Comparison of ENCODE assay signal across 25 cellular contexts in genomic region chr3:70281663-70282062, GRCh38. TPM values are rescaled to one million over a fixed set of nuclear protein-coding genes. Genes with fewer than 3 reads are reported as not detected.
DNase-seq lines count a peak whose midpoint lies in the region; ATAC-seq, FAIRE-seq and TF ChIP-seq lines count a peak whose summit lies in the region.
"Had no signal": no experiment of that assay in that cellular context is flagged by ENCODE, and none has a peak within 500 bp of the region (broad histone marks: within the 10 kb centered on the region; RNA-seq: fewer than 3 reads in every experiment).

No MANE protein-coding gene starts in this region.

- H3K27ac Mint-ChIP-seq in Calu3 (ENCODE audit: unreplicated experiment) = peak overlapping the region; percentile 1
- H3K27ac Mint-ChIP-seq in CD8-positive, alpha-beta memory T cell = no peak overlapping the region
- H3K27ac Mint-ChIP-seq: activated B cell treated with CpG ODN at 0.5 μM for 24 hours; CD8-positive, alpha-beta T cell; IgD-negative memory B cell had no signal

- no peak overlapping the region for H3K27ac ChIP-seq in CD8-positive, alpha-beta memory T cell (ENCODE audit: low read depth, low read length)
- H3K27ac ChIP-seq: cardiac muscle cell, heart right ventricle had no signal

- peaks cover 3% of the 10 kb centered on the region for H3K36me3 Mint-ChIP-seq in Calu3 (ENCODE audit: insufficient read depth, unreplicated experiment)
- H3K36me3 Mint-ChIP-seq in CD8-positive, alpha-beta memory T cell = no peaks in the 10 kb centered on the region
- H3K36me3 Mint-ChIP-seq: CD8-positive, alpha-beta T cell; IgD-negative memory B cell had no signal

- no peak overlapping the region for H3K4me3 Mint-ChIP-seq in Calu3 (ENCODE audit: low read depth, unreplicated experiment)
- H3K4me3 Mint-ChIP-seq in CD8-positive, alpha-beta memory T cell = no peak overlapping the region
- H3K4me3 Mint-ChIP-seq: activated B cell treated with CpG ODN at 0.5 μM for 24 hours; CD8-positive, alpha-beta T cell; IgD-negative memory B cell; neural crest cell had no signal

- H3K4me1 ChIP-seq in CD8-positive, alpha-beta memory T cell (ENCODE audit: insufficient read depth, low read length) = no peaks in the 10 kb centered on the region
- H3K4me1 ChIP-seq: heart right ventricle had no signal

- ATAC-seq in HG02970 (IDR thresholded peaks at IDR 0.05; ENCODE audit: low FRiP score, unreplicated experiment) = no peak
- ATAC-seq: CD8-positive, alpha-beta T cell; heart right ventricle had no signal

- no peaks in the 10 kb centered on the region for H3K27me3 Mint-ChIP-seq in Calu3 (ENCODE audit: unreplicated experiment)
- no peaks in the 10 kb centered on the region for H3K27me3 Mint-ChIP-seq in CD8-positive, alpha-beta memory T cell
- H3K27me3 Mint-ChIP-seq: activated B cell treated with CpG ODN at 0.5 μM for 24 hours, IgD-negative memory B cell had no signal

- DNase-seq in Calu3 (peak; percentile 8), M059J (ENCODE audit: low read depth) (peak; percentile 68), bronchial epithelial cell (ENCODE audit: low read depth) (peak; percentile 74), non-pigmented ciliary epithelial cell (ENCODE audit: low read depth) (peak; percentile 47)
- no peak for DNase-seq in CD8-positive, alpha-beta memory T cell
- DNase-seq in activated CD4-positive, CD25-positive, alpha-beta regulatory T cell (lab: John Stamatoyannopoulos, UW) = no peak
- DNase-seq: activated B cell treated with CpG ODN at 0.5 μM for 24 hours; activated CD4-positive, alpha-beta T cell treated with anti-CD3 and anti-CD28 coated beads, Interleukin-2, amount 50 U/mL, for 48 hours; activated effector memory CD4-positive, alpha-beta T cell treated with Interleukin-2 at 50 U/mL for 16 hours; CD8-positive, alpha-beta T cell; DMS79 treated with DMSO at 0.1 percent for 48 hours; heart right ventricle; NCI-H1417 treated with DMSO at 0.1 percent for 48 hours; NCI-H524 had no signal

- peak; percentile 47 for FAIRE-seq in bronchial epithelial cell (lab: Jason Lieb, UNC)
- FAIRE-seq: endothelial cell of umbilical vein had no signal

- H3K9me3 Mint-ChIP-seq in Calu3 (ENCODE audit: low read depth, unreplicated experiment) = peaks cover 5% of the 10 kb centered on the region
- peaks cover 0 to 7% (median 4%) of the 10 kb centered on the region in 5 donors for H3K9me3 Mint-ChIP-seq in CD8-positive, alpha-beta memory T cell

- intact Hi-C loops in Calu3 (cut with micrococcal nuclease; ENCODE audit: unreplicated experiment) = no loop called here

- no peak overlapping the region for H3K4me3 ChIP-seq in bronchial epithelial cell (ENCODE audit: low read depth, low read length)
- no peak overlapping the region for H3K4me3 ChIP-seq in CD8-positive, alpha-beta memory T cell (ENCODE audit: low read length)
- H3K4me3 ChIP-seq: cardiac muscle cell, heart right ventricle had no signal

- no peaks in the 10 kb centered on the region for H3K9me3 ChIP-seq in CD8-positive, alpha-beta memory T cell (ENCODE audit: low read length)

- peaks cover 35% of the 10 kb centered on the region for H3K4me1 Mint-ChIP-seq in Calu3 (ENCODE audit: low read depth, unreplicated experiment)
- no peaks in the 10 kb centered on the region for H3K4me1 Mint-ChIP-seq in CD8-positive, alpha-beta memory T cell
- H3K4me1 Mint-ChIP-seq: activated B cell treated with CpG ODN at 0.5 μM for 24 hours, IgD-negative memory B cell, neural crest cell had no signal

- no peaks in the 10 kb centered on the region for H3K27me3 ChIP-seq in bronchial epithelial cell (ENCODE audit: control insufficient read depth, insufficient read depth, low read length)
- H3K27me3 ChIP-seq in CD8-positive, alpha-beta memory T cell (ENCODE audit: insufficient read depth, low read length, poor library complexity, severe bottlenecking) = no peaks in the 10 kb centered on the region
- H3K27me3 ChIP-seq: cardiac muscle cell, heart right ventricle had no signal

- CTCF ChIA-PET in Calu3 (lab: Charles Lee) = interaction anchor here (0.8 kb wide), 1 partner anchor 161 kb away, joined by 3 read pairs; no protein-coding TSS in a partner anchor
- CTCF ChIA-PET in CD8-positive, alpha-beta memory T cell (lab: Charles Lee) = no interaction called here

- TF ChIP-seq CTCF in Calu3 (IDR thresholded peaks at IDR 0.05; ENCODE audit: unreplicated experiment) = no peak
- no peak for TF ChIP-seq CTCF in bronchial epithelial cell (IDR thresholded peaks at IDR 0.05; ENCODE audit: insufficient read depth, low read length, severe bottlenecking)

- POLR2A ChIA-PET in CD8-positive, alpha-beta memory T cell (lab: Charles Lee) = no interaction called here

- BruUV-seq in Calu3 (replicated peaks; lab: Mats Ljungman, UMichigan) = no TSS peak

- no peaks in the 10 kb centered on the region for H3K36me3 ChIP-seq in bronchial epithelial cell (ENCODE audit: control insufficient read depth, insufficient read depth, low read length)
- H3K36me3 ChIP-seq in CD8-positive, alpha-beta memory T cell (ENCODE audit: insufficient read depth, low read length) = no peaks in the 10 kb centered on the region
- H3K36me3 ChIP-seq: cardiac muscle cell, heart right ventricle had no signal

RNA-seq across cellular contexts. Expression of gene MDFIC2, which starts 30.8 kb away (rescaled TPM):
- not detected in 2 replicates for total RNA-seq in Calu3 (2022)
- total RNA-seq in M059J (2014; rRNA removed; shearing (Covaris generic)) = not detected in 2 replicates
- total RNA-seq in bronchial epithelial cell = not detected in 2 replicates
- total RNA-seq in CD8-positive, alpha-beta memory T cell = not detected
- polyA plus RNA-seq in CD8-positive, alpha-beta memory T cell = not detected
- total RNA-seq: activated B cell treated with CpG ODN at 0.5 μM for 24 hours; cardiac muscle cell; CD8-positive, alpha-beta T cell; dermis microvascular lymphatic vessel endothelial cell; endothelial cell of umbilical vein; heart right ventricle; lower leg skin; MCF 10A; mucosa of gallbladder; neural crest cell; posterior vena cava; ureter had no signal
- polyA plus RNA-seq: cardiac muscle cell, endothelial cell of umbilical vein, IgD-negative memory B cell had no signal

Comparison
In these comparisons a context has a peak if more than half of its experiments do, and no peak if none do; other contexts are left out.
1. DNase-seq: peak in Calu3 (single experiment), M059J (single experiment), bronchial epithelial cell (single experiment) and non-pigmented ciliary epithelial cell (single experiment); none in CD8-positive, alpha-beta memory T cell (0 of 5) and activated CD4-positive, CD25-positive, alpha-beta regulatory T cell (0 of 4).